9 cellular contexts compared by ENCODE assay signal in the genomic region with DNA sequence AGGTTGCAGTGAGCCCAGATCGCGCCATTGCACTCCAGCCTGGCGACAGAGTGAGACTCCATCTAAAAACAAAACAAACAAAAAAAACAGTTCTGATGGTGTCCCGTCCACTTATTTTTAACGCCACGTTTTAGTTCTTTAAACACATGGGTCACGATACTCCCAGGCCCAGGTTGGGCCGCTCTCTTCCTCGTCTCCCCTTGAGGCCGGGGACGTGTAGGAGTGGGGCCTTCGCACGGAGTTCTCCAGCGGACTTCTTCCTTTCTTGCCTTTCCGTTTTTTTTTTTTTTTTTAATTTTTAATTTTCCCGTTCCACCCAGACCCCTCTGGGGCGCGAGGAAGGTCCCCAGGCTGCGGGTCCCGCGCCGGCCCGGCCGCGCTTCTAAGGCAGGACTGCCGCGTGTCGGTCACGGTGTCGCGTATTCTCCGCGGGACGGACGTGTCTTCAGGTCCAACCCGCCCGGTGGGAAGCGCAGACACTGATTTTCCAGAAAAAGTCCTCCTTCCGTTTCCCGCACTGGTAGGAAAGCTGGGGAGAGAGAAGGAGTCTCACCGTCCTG. TPM values are rescaled to one million over a fixed set of nuclear protein-coding genes. Genes with fewer than 3 reads are reported as not detected.
DNase-seq lines count a peak whose midpoint lies in the region; ATAC-seq and TF ChIP-seq lines count a peak whose summit lies in the region.
"Had no signal": no experiment of that assay in that cellular context is flagged by ENCODE, and none has a peak within 500 bp of the region (broad histone marks: within the 10 kb centered on the region; RNA-seq: fewer than 3 reads in every experiment).

No MANE protein-coding gene starts in this region.

- no peaks in the 10 kb centered on the region for H3K36me3 Mint-ChIP-seq in CD4-positive, CD25-positive, alpha-beta regulatory T cell

- peaks cover 22% of the 10 kb centered on the region for H3K4me1 ChIP-seq in CD4-positive, CD25-positive, alpha-beta regulatory T cell (ENCODE audit: control insufficient read depth, insufficient read depth, low read length, poor library complexity, severe bottlenecking)
- H3K4me1 ChIP-seq in right atrium auricular region = peaks cover 0 to 24% of the 10 kb centered on the region in 2 donors

- peak overlapping the region in 1 of 3 donors; percentile 6 for H3K27ac Mint-ChIP-seq in CD4-positive, CD25-positive, alpha-beta regulatory T cell

- H3K27ac ChIP-seq in CD4-positive, CD25-positive, alpha-beta regulatory T cell (ENCODE audit: insufficient read depth, low read length, poor library complexity, severe bottlenecking) = peak overlapping the region; percentile 58
- H3K27ac ChIP-seq in WERI-Rb-1 = no peak overlapping the region
- peak overlapping the region in 1 of 2 donors; percentile 8 for H3K27ac ChIP-seq in right atrium auricular region

- no peak for ATAC-seq in CD4-positive, CD25-positive, alpha-beta regulatory T cell (ENCODE audit: low read depth in 2 of 2)

- peak overlapping the region in 3 of 4 donors; percentile 30 to 76 (median 53) for H3K4me3 Mint-ChIP-seq in CD4-positive, CD25-positive, alpha-beta regulatory T cell

- H3K9me3 ChIP-seq in CD4-positive, CD25-positive, alpha-beta regulatory T cell (ENCODE audit: control insufficient read depth in 2 of 2, low read length in 2 of 2) = peaks cover 12 to 21% of the 10 kb centered on the region in 2 experiments
- H3K9me3 ChIP-seq in WERI-Rb-1 (ENCODE audit: severe bottlenecking) (peaks cover 35% of the 10 kb centered on the region), right atrium auricular region (peaks cover 0 to 30% of the 10 kb centered on the region in 2 donors)

- no peak overlapping the region for H3K4me3 ChIP-seq in CD4-positive, CD25-positive, alpha-beta regulatory T cell (ENCODE audit: low read depth, low read length)
- H3K4me3 ChIP-seq in WERI-Rb-1 (ENCODE audit: low read depth, low read length) (no peak overlapping the region), right atrium auricular region (peak overlapping the region; percentile 38 to 51), retinal pigment epithelial cell (ENCODE audit: low read length) (peak overlapping the region; percentile 34)

- H3K9me3 Mint-ChIP-seq in CD4-positive, CD25-positive, alpha-beta regulatory T cell = peaks cover 2 to 21% (median 15%) of the 10 kb centered on the region in 7 donors

- DNase-seq in CD4-positive, CD25-positive, alpha-beta regulatory T cell = no peak
- DNase-seq in WERI-Rb-1 = peak; percentile 7
- DNase-seq in right atrium auricular region (ENCODE audit: low spot score) = no peak
- DNase-seq in retinal pigment epithelial cell (ENCODE audit: low read depth) = no peak
- no peak for DNase-seq in dermis blood vessel endothelial cell
- DNase-seq in putamen (ENCODE audit: low spot score) = no peak
- no peak for DNase-seq in nucleus accumbens (lab: John Stamatoyannopoulos, UW)
- no peak for DNase-seq in NCI-H1417 treated with DMSO at 0.1 percent for 48 hours (lab: John Stamatoyannopoulos, UW)
- DNase-seq: KBM-7 had no signal

- TF ChIP-seq CTCF in WERI-Rb-1 (IDR thresholded peaks at IDR 0.05; ENCODE audit: low read depth, low read length) (no peak), right atrium auricular region (IDR thresholded peaks at IDR 0.05) (no peak), retinal pigment epithelial cell (conservative IDR thresholded peaks at IDR 0.05; ENCODE audit: low read depth, low read length) (no peak)

- H3K27me3 ChIP-seq in CD4-positive, CD25-positive, alpha-beta regulatory T cell (ENCODE audit: control insufficient read depth, insufficient read depth, low read length) = peaks cover 15% of the 10 kb centered on the region
- H3K27me3 ChIP-seq in WERI-Rb-1 (ENCODE audit: insufficient read depth, low read depth, severe bottlenecking) = no peaks in the 10 kb centered on the region
- H3K27me3 ChIP-seq in right atrium auricular region = no peaks in the 10 kb centered on the region

- H3K36me3 ChIP-seq in CD4-positive, CD25-positive, alpha-beta regulatory T cell (ENCODE audit: control insufficient read depth, insufficient read depth, low read length) = no peaks in the 10 kb centered on the region
- H3K36me3 ChIP-seq in WERI-Rb-1 (no peaks in the 10 kb centered on the region), right atrium auricular region (no peaks in the 10 kb centered on the region)

- peaks cover 38% of the 10 kb centered on the region for H3K27me3 Mint-ChIP-seq in CD4-positive, CD25-positive, alpha-beta regulatory T cell

- peaks cover 4 to 12% (median 5%) of the 10 kb centered on the region in 4 donors for H3K4me1 Mint-ChIP-seq in CD4-positive, CD25-positive, alpha-beta regulatory T cell

RNA-seq across cellular contexts. Expression of a gene that starts 47.5 kb away (rescaled TPM):
- total RNA-seq in CD4-positive, CD25-positive, alpha-beta regulatory T cell = 10.8 TPM
- polyA plus RNA-seq in CD4-positive, CD25-positive, alpha-beta regulatory T cell = 1 to 10 TPM; 4.7 to 6.8 (median 5.0) TPM
- total RNA-seq in right atrium auricular region (1 to 10 TPM; 2.2 to 5.3 TPM), dermis blood vessel endothelial cell (5.8 and 13.5 TPM in 2 replicates)

RNA-seq across cellular contexts. Expression of a gene that starts 53.8 kb away (rescaled TPM):
- total RNA-seq in CD4-positive, CD25-positive, alpha-beta regulatory T cell = 5.3 TPM
- 1 to 10 TPM in 3 of 4 donors, under 1 TPM in 1; 0.72 to 2.8 (median 1.8) TPM for polyA plus RNA-seq in CD4-positive, CD25-positive, alpha-beta regulatory T cell
- total RNA-seq in right atrium auricular region (1 to 10 TPM; 2.3 to 5.2 TPM), dermis blood vessel endothelial cell (0.14 TPM in 1 of 2 replicates, not detected in the other)

Comparison
In these comparisons a context has a peak if more than half of its experiments do, and no peak if none do; other contexts are left out.
1. H3K4me3 ChIP-seq: peak in right atrium auricular region (2 of 2) and retinal pigment epithelial cell (single experiment); none in CD4-positive, CD25-positive, alpha-beta regulatory T cell (single experiment) and WERI-Rb-1 (single experiment).